17 cellular contexts compared by ENCODE assay signal in the genomic region with DNA sequence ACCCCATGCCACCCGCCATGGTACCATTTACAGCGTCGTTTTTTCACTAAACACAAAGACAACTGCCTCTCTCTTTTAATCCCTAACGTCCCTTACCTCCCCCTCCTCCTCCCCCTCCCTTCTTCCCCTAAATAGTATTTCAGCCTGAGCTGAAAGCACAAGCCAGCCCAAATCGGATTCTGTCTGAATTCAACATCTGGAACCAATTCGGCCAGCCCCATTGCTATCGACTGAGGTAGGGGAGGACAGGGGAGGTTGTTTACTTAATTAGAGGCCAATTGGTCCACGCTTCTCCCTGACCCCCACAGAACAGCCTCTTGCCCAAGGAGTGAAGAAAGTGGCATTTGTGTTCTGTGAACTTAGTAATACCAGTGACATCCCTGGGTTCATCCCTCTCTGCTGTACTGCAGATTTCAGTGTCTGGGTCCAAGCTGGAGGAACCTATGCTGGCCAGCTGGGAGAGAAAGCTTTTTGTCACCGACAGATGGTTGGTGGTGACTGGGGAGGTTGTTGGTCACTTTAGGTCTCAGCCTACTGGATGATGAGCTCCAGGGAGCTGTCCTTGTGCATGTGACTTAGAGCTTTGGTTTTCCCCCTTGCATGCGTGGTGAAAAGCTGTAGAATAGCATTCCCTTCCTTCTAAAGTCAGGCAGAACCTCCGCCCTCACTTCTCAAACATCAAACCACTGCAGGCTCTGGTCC. TPM values are rescaled to one million over a fixed set of nuclear protein-coding genes. Genes with fewer than 3 reads are reported as not detected.
"Had no signal": no experiment of that assay in that cellular context is flagged by ENCODE, and none has a peak within 500 bp of the region (broad histone marks: within the 10 kb centered on the region; RNA-seq: fewer than 3 reads in every experiment).

No MANE protein-coding gene starts in this region.

- H3K27ac ChIP-seq: epithelial cell of prostate, left ventricle myocardium inferior, thyroid gland had no signal

- DNase-seq: activated naive CD4-positive, alpha-beta T cell treated with Interleukin-2 at 50 U/mL for 16 hours; activated naive CD8-positive, alpha-beta T cell treated with anti-CD3 and anti-CD28 coated beads, Interleukin-2, amount 50 U/mL, for 24 hours; activated T-cell treated with anti-CD3 and anti-CD28 coated beads for 4 hours; dermis blood vessel endothelial cell; effector memory CD8-positive, alpha-beta T cell; hypothalamus; kidney; left ventricle myocardium inferior; stimulated activated CD4-positive, alpha-beta T cell treated with anti-CD3 and anti-CD28 coated beads, Interleukin-12 subunit alpha, Interleukin-12 subunit beta, amount 100 ng/mL, for 4 hours; stimulated activated CD4-positive, alpha-beta T cell treated with anti-CD3 and anti-CD28 coated beads, Interleukin-2, amount 100 ng/mL, for 24 hours; SW 1271; thyroid gland had no signal

- H3K4me3 ChIP-seq: ascending aorta, breast epithelium, left ventricle myocardium inferior, thyroid gland had no signal

- H3K27me3 ChIP-seq: ascending aorta, breast epithelium, thyroid gland had no signal

- H3K4me1 ChIP-seq: breast epithelium, thyroid gland had no signal

- H3K9me3 Mint-ChIP-seq: activated naive CD8-positive, alpha-beta T cell treated with anti-CD3 and anti-CD28 coated beads, Interleukin-2, amount 50 U/mL, for 24 hours; effector memory CD8-positive, alpha-beta T cell; memory B cell had no signal

- H3K4me3 Mint-ChIP-seq: activated naive CD8-positive, alpha-beta T cell treated with anti-CD3 and anti-CD28 coated beads, Interleukin-2, amount 50 U/mL, for 24 hours; effector memory CD8-positive, alpha-beta T cell; memory B cell had no signal

- H3K9me3 ChIP-seq: ascending aorta, breast epithelium, left ventricle myocardium inferior, thyroid gland had no signal

- ATAC-seq: activated naive CD8-positive, alpha-beta T cell treated with anti-CD3 and anti-CD28 coated beads, Interleukin-2, amount 50 U/mL, for 24 hours; effector memory CD8-positive, alpha-beta T cell had no signal

- H3K27me3 Mint-ChIP-seq: activated naive CD8-positive, alpha-beta T cell treated with anti-CD3 and anti-CD28 coated beads, Interleukin-2, amount 50 U/mL, for 24 hours; effector memory CD8-positive, alpha-beta T cell; memory B cell had no signal

- H3K36me3 ChIP-seq: breast epithelium had no signal

- H3K4me1 Mint-ChIP-seq: memory B cell had no signal

- H3K27ac Mint-ChIP-seq: activated naive CD8-positive, alpha-beta T cell treated with anti-CD3 and anti-CD28 coated beads, Interleukin-2, amount 50 U/mL, for 24 hours; memory B cell had no signal

RNA-seq across cellular contexts. Expression of gene IKBKE, which starts 23.0 kb away (rescaled TPM):
- polyA plus RNA-seq: neural cell had no signal
